In the genomic region with DNA sequence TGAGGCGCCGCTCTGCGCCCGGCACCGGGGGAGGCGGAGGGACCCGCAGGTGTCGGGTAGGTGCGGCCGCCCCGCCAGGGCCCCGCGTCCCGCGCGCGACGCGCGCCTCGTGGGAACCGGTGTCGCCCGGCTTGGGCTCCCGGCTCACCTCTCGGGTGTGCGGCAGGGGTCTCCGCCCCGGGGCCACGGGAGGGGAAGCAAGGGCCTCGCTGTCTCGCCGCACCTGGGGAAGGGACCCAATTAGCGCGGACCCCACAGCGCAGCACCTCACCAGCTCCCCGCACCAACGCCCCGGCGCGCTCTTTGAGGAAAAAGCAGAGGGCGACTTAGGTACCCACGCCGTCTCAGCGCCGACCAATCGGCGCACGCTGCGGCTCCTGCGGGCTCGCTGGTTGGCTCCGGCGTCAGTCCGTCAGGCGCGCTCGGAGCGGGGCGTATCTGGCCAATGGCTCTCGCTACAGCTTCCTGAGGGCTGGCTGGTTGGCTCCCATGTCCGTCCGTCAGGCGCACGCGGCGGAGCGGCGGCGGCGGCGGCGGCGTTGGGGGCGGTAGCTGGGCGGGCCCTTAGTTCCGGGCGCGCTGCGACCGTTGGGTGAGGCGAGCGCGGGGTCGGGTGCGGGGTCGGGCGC, we compare ENCODE assay signal across 8 cellular contexts. TPM values are rescaled to one million over a fixed set of nuclear protein-coding genes. Genes with fewer than 3 reads are reported as not detected.
DNase-seq lines count a peak whose midpoint lies in the region; ATAC-seq and TF ChIP-seq lines count a peak whose summit lies in the region.

A gene with protein sequence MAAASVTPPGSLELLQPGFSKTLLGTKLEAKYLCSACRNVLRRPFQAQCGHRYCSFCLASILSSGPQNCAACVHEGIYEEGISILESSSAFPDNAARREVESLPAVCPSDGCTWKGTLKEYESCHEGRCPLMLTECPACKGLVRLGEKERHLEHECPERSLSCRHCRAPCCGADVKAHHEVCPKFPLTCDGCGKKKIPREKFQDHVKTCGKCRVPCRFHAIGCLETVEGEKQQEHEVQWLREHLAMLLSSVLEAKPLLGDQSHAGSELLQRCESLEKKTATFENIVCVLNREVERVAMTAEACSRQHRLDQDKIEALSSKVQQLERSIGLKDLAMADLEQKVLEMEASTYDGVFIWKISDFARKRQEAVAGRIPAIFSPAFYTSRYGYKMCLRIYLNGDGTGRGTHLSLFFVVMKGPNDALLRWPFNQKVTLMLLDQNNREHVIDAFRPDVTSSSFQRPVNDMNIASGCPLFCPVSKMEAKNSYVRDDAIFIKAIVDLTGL (plus strand): TSS at position 567 of the 629 bp plus-strand sequence. CDS start 12,225 bp downstream, outside the sequence.

- peaks cover 8% of the 10 kb centered on the region for H3K4me1 ChIP-seq in testis

- H3K9me3 Mint-ChIP-seq in activated naive CD4-positive, alpha-beta T cell treated with anti-CD3 and anti-CD28 coated beads, Interleukin-2, amount 50 U/mL, for 24 hours: no peaks in the 10 kb centered on the region

- H3K9me3 ChIP-seq in testis: no peaks in the 10 kb centered on the region

- CTCF ChIA-PET in GM10248 (lab: Yijun Ruan, JAX): interaction anchor here (1.1 to 2.0 kb wide), 4 partner anchors 14 to 58 kb away, joined by 3 to 8 read pairs (median 4); partner anchors contain the start of genes AJM1 and FBXW5

- peak within 1 kb of the TSS; percentile 90 to 92 for H3K4me3 ChIP-seq in testis

- intact Hi-C loops in testis (cut with DNase I; ENCODE audit: low total_unique reads): no loop called here

- DNase-seq in GM10248 (ENCODE audit: extremely low spot score) (peak; percentile 100), NCI-H1092 treated with DMSO at 0.1 percent for 48 hours (lab: John Stamatoyannopoulos, UW) (peak; percentile 94), glomerular visceral epithelial cell (ENCODE audit: extremely low spot score) (peak; percentile 99), omental fat pad (ENCODE audit: low spot score) (peak; percentile 91), testis (peak; percentile 98)

- H3K27ac ChIP-seq in testis: peak within 1 kb of the TSS; percentile 86 to 91

- 0 to 1% methylated on average over 1 to 54 of the region's 88 CpGs for WGBS in testis, 2 donors

- H3K27me3 Mint-ChIP-seq in activated naive CD4-positive, alpha-beta T cell treated with anti-CD3 and anti-CD28 coated beads, Interleukin-2, amount 50 U/mL, for 24 hours: no peaks in the 10 kb centered on the region

- H3K27ac Mint-ChIP-seq in activated naive CD4-positive, alpha-beta T cell treated with anti-CD3 and anti-CD28 coated beads, Interleukin-2, amount 50 U/mL, for 24 hours: peak within 1 kb of the TSS; percentile 84

- no peak for TF ChIP-seq CTCF in GM10248 (IDR thresholded peaks at IDR 0.05; ENCODE audit: control extremely low read depth, extremely low read depth, low read depth, missing control alignments)
- no peak for TF ChIP-seq CTCF in omental fat pad (IDR thresholded peaks at IDR 0.05)
- TF ChIP-seq CTCF in testis (IDR thresholded peaks at IDR 0.05): no peak

- no peaks in the 10 kb centered on the region for H3K27me3 ChIP-seq in testis

- H3K4me1 Mint-ChIP-seq in activated naive CD4-positive, alpha-beta T cell treated with anti-CD3 and anti-CD28 coated beads, Interleukin-2, amount 50 U/mL, for 24 hours: peaks cover 35% of the 10 kb centered on the region

- no peak for TF ChIP-seq POLR2A in testis (IDR thresholded peaks at IDR 0.05)

- no peaks in the 10 kb centered on the region for H3K36me3 Mint-ChIP-seq in activated naive CD4-positive, alpha-beta T cell treated with anti-CD3 and anti-CD28 coated beads, Interleukin-2, amount 50 U/mL, for 24 hours

- ATAC-seq in HG02610 (IDR thresholded peaks at IDR 0.05; ENCODE audit: unreplicated experiment) (peak; percentile 75), SK-N-SH treated with all-trans-retinoic acid at 6 μM for 48 hours (peak; percentile 98), omental fat pad (ENCODE audit: low FRiP score) (peak; percentile 99)

- H3K36me3 ChIP-seq in testis (ENCODE audit: low read depth, missing control alignments): no peaks in the 10 kb centered on the region

- POLR2A ChIA-PET in GM10248 (lab: Yijun Ruan, JAX): interaction anchor here (0.6 to 1.7 kb wide), 6 partner anchors 12 to 740 kb away, joined by 3 to 8 read pairs (median 4); partner anchors contain the start of genes AJM1 and EDF1

- H3K4me3 Mint-ChIP-seq in activated naive CD4-positive, alpha-beta T cell treated with anti-CD3 and anti-CD28 coated beads, Interleukin-2, amount 50 U/mL, for 24 hours: peak within 1 kb of the TSS; percentile 95

TF ChIP-seq in SK-N-SH treated with all-trans-retinoic acid at 6 μM for 48 hours, 23 proteins besides CTCF, POLR2A, EP300 and RAD21:
- TF ChIP-seq ZFP3 (CRISPR knock-in tag; IDR thresholded peaks at IDR 0.05) (no peak), ISL1 (CRISPR knock-in tag; IDR thresholded peaks at IDR 0.05) (no peak), TCF4 (CRISPR knock-in tag; IDR thresholded peaks at IDR 0.05; ENCODE audit: borderline replicate concordance) (no peak), TOX (CRISPR knock-in tag; IDR thresholded peaks at IDR 0.05; ENCODE audit: borderline replicate concordance) (no peak), GLIS3 (CRISPR knock-in tag; IDR thresholded peaks at IDR 0.05) (no peak), SNAI2 (CRISPR knock-in tag; IDR thresholded peaks at IDR 0.05) (no peak), CSRNP3 (CRISPR knock-in tag; IDR thresholded peaks at IDR 0.05) (no peak), ZNF70 (CRISPR knock-in tag; IDR thresholded peaks at IDR 0.05) (no peak), ZNF565 (CRISPR knock-in tag; conservative IDR thresholded peaks at IDR 0.05; ENCODE audit: low read depth) (no peak), ZNF8 (CRISPR knock-in tag; IDR thresholded peaks at IDR 0.05) (no peak), CREB5 (CRISPR knock-in tag; IDR thresholded peaks at IDR 0.05; ENCODE audit: low read depth) (no peak), CSDC2 (CRISPR knock-in tag; IDR thresholded peaks at IDR 0.05) (no peak), ARNTL (CRISPR knock-in tag; IDR thresholded peaks at IDR 0.05; ENCODE audit: borderline replicate concordance, low read depth) (no peak), BACH2 (CRISPR knock-in tag; IDR thresholded peaks at IDR 0.05; ENCODE audit: borderline replicate concordance) (no peak), ZFP30 (CRISPR knock-in tag; IDR thresholded peaks at IDR 0.05) (no peak), ZC3H10 (CRISPR knock-in tag; IDR thresholded peaks at IDR 0.05) (no peak), RARB (CRISPR knock-in tag; IDR thresholded peaks at IDR 0.05) (no peak)
- TF ChIP-seq, protein P1, sequence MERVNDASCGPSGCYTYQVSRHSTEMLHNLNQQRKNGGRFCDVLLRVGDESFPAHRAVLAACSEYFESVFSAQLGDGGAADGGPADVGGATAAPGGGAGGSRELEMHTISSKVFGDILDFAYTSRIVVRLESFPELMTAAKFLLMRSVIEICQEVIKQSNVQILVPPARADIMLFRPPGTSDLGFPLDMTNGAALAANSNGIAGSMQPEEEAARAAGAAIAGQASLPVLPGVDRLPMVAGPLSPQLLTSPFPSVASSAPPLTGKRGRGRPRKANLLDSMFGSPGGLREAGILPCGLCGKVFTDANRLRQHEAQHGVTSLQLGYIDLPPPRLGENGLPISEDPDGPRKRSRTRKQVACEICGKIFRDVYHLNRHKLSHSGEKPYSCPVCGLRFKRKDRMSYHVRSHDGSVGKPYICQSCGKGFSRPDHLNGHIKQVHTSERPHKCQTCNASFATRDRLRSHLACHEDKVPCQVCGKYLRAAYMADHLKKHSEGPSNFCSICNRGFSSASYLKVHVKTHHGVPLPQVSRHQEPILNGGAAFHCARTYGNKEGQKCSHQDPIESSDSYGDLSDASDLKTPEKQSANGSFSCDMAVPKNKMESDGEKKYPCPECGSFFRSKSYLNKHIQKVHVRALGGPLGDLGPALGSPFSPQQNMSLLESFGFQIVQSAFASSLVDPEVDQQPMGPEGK (CRISPR knock-in tag; IDR thresholded peaks at IDR 0.05; ENCODE audit: borderline replicate concordance): no peak

RNA-seq across cellular contexts. Expression of the gene that starts here (rescaled TPM):
- total RNA-seq in omental fat pad: 1 to 10 TPM; 3.2 to 9.1 (median 5.1) TPM
- 10 to 100 TPM; 23.7 to 32.9 TPM for total RNA-seq in testis
- 21.9 TPM for polyA plus RNA-seq in testis (ENCODE audit: insufficient read depth, low read depth, low replicate concordance)

Comparison
In these comparisons a context has a peak if more than half of its experiments do, and no peak if none do; other contexts are left out.
1. Peak in every context shown above with its lines: DNase-seq, ATAC-seq, H3K4me3 ChIP-seq and H3K27ac ChIP-seq.